1 cellular context compared by ENCODE assay signal in the genomic region with DNA sequence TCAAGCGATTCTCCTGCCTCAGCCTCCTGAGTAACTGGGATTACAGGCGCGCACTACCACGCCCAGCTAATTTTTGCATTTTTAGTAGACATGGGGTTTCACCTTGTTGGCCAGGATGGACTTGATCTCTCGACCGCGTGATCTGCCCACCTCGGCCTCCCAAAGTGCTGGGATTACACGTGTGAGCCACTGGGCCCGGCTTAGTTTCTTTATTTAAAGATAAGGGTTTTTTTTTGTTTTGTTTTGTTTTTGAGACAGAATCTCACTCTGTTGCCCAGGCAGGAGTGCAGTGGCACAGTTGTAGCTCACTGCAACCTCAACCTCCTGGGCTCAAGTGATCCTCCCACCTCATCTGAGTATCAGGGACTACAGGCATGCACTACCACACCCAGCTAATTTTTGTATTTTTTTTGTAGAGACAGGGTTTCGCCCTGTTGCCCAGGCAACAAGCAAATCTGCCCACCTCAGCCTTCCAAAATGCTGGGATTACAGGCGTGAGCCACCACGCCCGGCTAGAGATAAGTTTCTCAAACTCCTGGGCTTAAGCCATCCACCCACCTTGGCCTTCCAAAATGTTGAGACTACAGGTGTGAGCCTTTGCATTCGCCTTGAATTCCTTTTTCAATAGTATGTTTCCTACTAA. TPM values are rescaled to one million over a fixed set of nuclear protein-coding genes. Genes with fewer than 3 reads are reported as not detected.
"Had no signal": no experiment of that assay in that cellular context is flagged by ENCODE, and none has a peak within 500 bp of the region (broad histone marks: within the 10 kb centered on the region; RNA-seq: fewer than 3 reads in every experiment).

No MANE protein-coding gene starts in this region.

RNA-seq across cellular contexts. Expression of a gene that starts 24.6 kb away (rescaled TPM):
- total RNA-seq: body of pancreas had no signal
